ENCODE assay signal across 24 cellular contexts in the genomic region with DNA sequence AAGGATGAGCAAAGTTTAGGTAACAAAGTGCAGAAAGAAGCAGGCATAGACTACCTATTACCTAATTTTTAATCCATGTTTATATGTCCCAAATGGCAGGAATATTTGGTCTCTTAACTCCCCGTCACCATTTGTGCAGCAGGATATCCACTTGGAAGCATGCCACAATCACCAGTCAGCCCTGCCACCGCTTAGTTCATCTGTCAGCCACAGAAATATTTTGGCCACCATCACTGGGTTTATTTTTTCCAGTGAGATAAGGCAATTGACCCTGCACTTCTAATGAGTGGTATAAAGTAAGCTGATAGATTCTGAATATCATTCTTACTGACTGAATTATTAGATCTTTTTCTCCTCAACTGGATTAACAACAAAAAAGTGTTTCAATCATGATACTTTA.
DNase-seq lines count a peak whose midpoint lies in the region; ATAC-seq and TF ChIP-seq lines count a peak whose summit lies in the region.
"Had no signal": no experiment of that assay in that cellular context is flagged by ENCODE, and none has a peak within 500 bp of the region (broad histone marks: within the 10 kb centered on the region; RNA-seq: fewer than 3 reads in every experiment).

No MANE protein-coding gene starts in this region.

- no peaks in the 10 kb centered on the region for H3K4me1 Mint-ChIP-seq in HFFc6 (ENCODE audit: low read depth)

- H3F3A ChIP-seq in SK-N-SH (replicated peaks; ENCODE audit: insufficient read depth): no peaks in the 10 kb centered on the region

- DNase-seq in A172 (ENCODE audit: low spot score): peak; percentile 17
- DNase-seq in Daoy (ENCODE audit: low read depth): peak; percentile 36
- peak; percentile 2 to 52 for DNase-seq in dermis microvascular lymphatic vessel endothelial cell (ENCODE audit: low read depth in 2 of 2)
- DNase-seq in right cardiac atrium: peak in 2 of 3 donors; percentile 17 to 27
- DNase-seq in SK-N-SH: no peak
- DNase-seq in MV-4-11 (lab: John Stamatoyannopoulos, UW): no peak
- no peak for DNase-seq in HFFc6
- DNase-seq: CD4-positive, alpha-beta T cell; COR-L47; DND-41; GM23248; MG63; NCI-H1048; NCI-H1436 treated with DMSO at 0.1 percent for 48 hours; NCI-H2029; NCI-H2227 treated with DMSO at 0.1 percent for 48 hours; NCI-H524; NCI-H774; SHP77 had no signal

- no peak overlapping the region for H3K4me2 ChIP-seq in SK-N-SH
- H3K4me2 ChIP-seq: BLaER1 had no signal

- no peaks in the 10 kb centered on the region for H4K20me1 ChIP-seq in SK-N-SH (ENCODE audit: insufficient read depth)
- H4K20me1 ChIP-seq: BLaER1 had no signal

- no peaks in the 10 kb centered on the region for H3K79me2 ChIP-seq in SK-N-SH (ENCODE audit: insufficient read depth)

- CTCF ChIA-PET in SK-N-SH (lab: Yijun Ruan, JAX): no interaction called here

- H3K4me1 ChIP-seq in right cardiac atrium (ENCODE audit: control insufficient read depth, insufficient read depth, low read length) (no peaks in the 10 kb centered on the region), SK-N-SH (ENCODE audit: control insufficient read depth in 1 of 2, insufficient read depth in 2 of 2, low read depth in 1 of 2, low read length in 1 of 2) (peaks cover 0 to 7% of the 10 kb centered on the region in 2 experiments; a peak in 2 of 4 replicates)
- H3K4me1 ChIP-seq: BLaER1 had no signal

- H3K9me3 Mint-ChIP-seq in HFFc6: peaks cover 31% of the 10 kb centered on the region

- no peaks in the 10 kb centered on the region for H3K36me3 ChIP-seq in SK-N-SH (replicated peaks in 1 of 2; ENCODE audit: control insufficient read depth in 1 of 2, insufficient read depth in 2 of 2, low read length in 1 of 2)
- H3K36me3 ChIP-seq: BLaER1, HAP-1, MG63 had no signal

- H3K9me3 ChIP-seq in right cardiac atrium (ENCODE audit: control insufficient read depth, low read length): no peaks in the 10 kb centered on the region
- no peaks in the 10 kb centered on the region for H3K9me3 ChIP-seq in SK-N-SH
- H3K9me3 ChIP-seq: BLaER1, HAP-1, MG63 had no signal

- no peaks in the 10 kb centered on the region for H3K9me2 ChIP-seq in SK-N-SH

- no peak for TF ChIP-seq RAD21 in SK-N-SH (IDR thresholded peaks at IDR 0.05; ENCODE audit: low read length)

- H3K27ac ChIP-seq in right cardiac atrium (ENCODE audit: low read length) (no peak overlapping the region), SK-N-SH (ENCODE audit: low read depth in 2 of 2, low read length in 1 of 2) (no peak overlapping the region)
- H3K27ac ChIP-seq: BLaER1, GM23248, HL-60 had no signal

- H3K36me3 Mint-ChIP-seq in HFFc6 (ENCODE audit: low read depth): no peaks in the 10 kb centered on the region

- H3K27ac Mint-ChIP-seq in HFFc6: no peak overlapping the region
- H3K27ac Mint-ChIP-seq: CD4-positive, alpha-beta T cell had no signal

- TF ChIP-seq CTCF in SK-N-SH (IDR thresholded peaks at IDR 0.05): no peak
- TF ChIP-seq CTCF in HFFc6 (IDR thresholded peaks at IDR 0.05): no peak

- no peak overlapping the region for H3K9ac ChIP-seq in SK-N-SH
- H3K9ac ChIP-seq: BLaER1, GM23248 had no signal

- intact Hi-C loops in right cardiac atrium (cut with DNase I): no loop called here

- no peak for TF ChIP-seq EP300 in SK-N-SH (IDR thresholded peaks at IDR 0.05; ENCODE audit: borderline replicate concordance in 1 of 2, low read depth in 1 of 2, low read length in 1 of 2)

- WGBS in right cardiac atrium: 19% methylated on average over 2 of the region's 2 CpGs
- 30% methylated on average over 2 of the region's 2 CpGs for WGBS in SK-N-SH (ENCODE audit: low lambda C conversion rate)

- ATAC-seq in right cardiac atrium: no peak
- ATAC-seq: HepG2, K562 had no signal

- H3K4me3 ChIP-seq in right cardiac atrium (ENCODE audit: low read length) (no peak overlapping the region), SK-N-SH (ENCODE audit: low read depth in 2 of 2, low read length in 1 of 2) (no peak overlapping the region)
- H3K4me3 ChIP-seq: BLaER1, GM23248, HAP-1, K562, MG63 had no signal

- peaks cover 3% of the 10 kb centered on the region for H3K27me3 ChIP-seq in right cardiac atrium (ENCODE audit: control insufficient read depth, insufficient read depth)
- no peaks in the 10 kb centered on the region for H3K27me3 ChIP-seq in SK-N-SH (ENCODE audit: insufficient read depth)
- H3K27me3 ChIP-seq: BLaER1 had no signal

- no peaks in the 10 kb centered on the region for H3K27me3 Mint-ChIP-seq in HFFc6 (ENCODE audit: insufficient read depth)
- H3K27me3 Mint-ChIP-seq: CD4-positive, alpha-beta T cell had no signal

- no peak overlapping the region for H3K4me3 Mint-ChIP-seq in HFFc6
- H3K4me3 Mint-ChIP-seq: CD4-positive, alpha-beta T cell had no signal

- no peak overlapping the region for H2AFZ ChIP-seq in SK-N-SH (ENCODE audit: low read depth)
- H2AFZ ChIP-seq: GM23248 had no signal

- POLR2A ChIA-PET in SK-N-SH (lab: Yijun Ruan, JAX): no interaction called here

TF ChIP-seq in SK-N-SH, 30 proteins besides CTCF, POLR2A, EP300 and RAD21:
- TF ChIP-seq NFIC (IDR thresholded peaks at IDR 0.05; ENCODE audit: borderline replicate concordance): no peak
- TF ChIP-seq GABPA (IDR thresholded peaks at IDR 0.05; ENCODE audit: low read depth): no peak
- no peak for TF ChIP-seq TAF1 (IDR thresholded peaks at IDR 0.05; ENCODE audit: borderline replicate concordance, low read depth, low read length)
- no peak for TF ChIP-seq FOSL2 (IDR thresholded peaks at IDR 0.05; ENCODE audit: borderline replicate concordance, low read depth)
- no peak for TF ChIP-seq RFX5 (IDR thresholded peaks at IDR 0.05; ENCODE audit: low read length)
- no peak for TF ChIP-seq YY1 (IDR thresholded peaks at IDR 0.05; ENCODE audit: low read depth)
- TF ChIP-seq, protein P1, sequence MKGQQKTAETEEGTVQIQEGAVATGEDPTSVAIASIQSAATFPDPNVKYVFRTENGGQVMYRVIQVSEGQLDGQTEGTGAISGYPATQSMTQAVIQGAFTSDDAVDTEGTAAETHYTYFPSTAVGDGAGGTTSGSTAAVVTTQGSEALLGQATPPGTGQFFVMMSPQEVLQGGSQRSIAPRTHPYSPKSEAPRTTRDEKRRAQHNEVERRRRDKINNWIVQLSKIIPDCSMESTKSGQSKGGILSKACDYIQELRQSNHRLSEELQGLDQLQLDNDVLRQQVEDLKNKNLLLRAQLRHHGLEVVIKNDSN (IDR thresholded peaks at IDR 0.05; ENCODE audit: borderline replicate concordance, low read depth): no peak
- TF ChIP-seq, protein P2, sequence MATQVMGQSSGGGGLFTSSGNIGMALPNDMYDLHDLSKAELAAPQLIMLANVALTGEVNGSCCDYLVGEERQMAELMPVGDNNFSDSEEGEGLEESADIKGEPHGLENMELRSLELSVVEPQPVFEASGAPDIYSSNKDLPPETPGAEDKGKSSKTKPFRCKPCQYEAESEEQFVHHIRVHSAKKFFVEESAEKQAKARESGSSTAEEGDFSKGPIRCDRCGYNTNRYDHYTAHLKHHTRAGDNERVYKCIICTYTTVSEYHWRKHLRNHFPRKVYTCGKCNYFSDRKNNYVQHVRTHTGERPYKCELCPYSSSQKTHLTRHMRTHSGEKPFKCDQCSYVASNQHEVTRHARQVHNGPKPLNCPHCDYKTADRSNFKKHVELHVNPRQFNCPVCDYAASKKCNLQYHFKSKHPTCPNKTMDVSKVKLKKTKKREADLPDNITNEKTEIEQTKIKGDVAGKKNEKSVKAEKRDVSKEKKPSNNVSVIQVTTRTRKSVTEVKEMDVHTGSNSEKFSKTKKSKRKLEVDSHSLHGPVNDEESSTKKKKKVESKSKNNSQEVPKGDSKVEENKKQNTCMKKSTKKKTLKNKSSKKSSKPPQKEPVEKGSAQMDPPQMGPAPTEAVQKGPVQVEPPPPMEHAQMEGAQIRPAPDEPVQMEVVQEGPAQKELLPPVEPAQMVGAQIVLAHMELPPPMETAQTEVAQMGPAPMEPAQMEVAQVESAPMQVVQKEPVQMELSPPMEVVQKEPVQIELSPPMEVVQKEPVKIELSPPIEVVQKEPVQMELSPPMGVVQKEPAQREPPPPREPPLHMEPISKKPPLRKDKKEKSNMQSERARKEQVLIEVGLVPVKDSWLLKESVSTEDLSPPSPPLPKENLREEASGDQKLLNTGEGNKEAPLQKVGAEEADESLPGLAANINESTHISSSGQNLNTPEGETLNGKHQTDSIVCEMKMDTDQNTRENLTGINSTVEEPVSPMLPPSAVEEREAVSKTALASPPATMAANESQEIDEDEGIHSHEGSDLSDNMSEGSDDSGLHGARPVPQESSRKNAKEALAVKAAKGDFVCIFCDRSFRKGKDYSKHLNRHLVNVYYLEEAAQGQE (IDR thresholded peaks at IDR 0.05; ENCODE audit: low read depth, low read length): no peak
- no peak for TF ChIP-seq FOXJ3 (CRISPR knock-in tag; IDR thresholded peaks at IDR 0.05)
- TF ChIP-seq GATA2 (CRISPR knock-in tag; IDR thresholded peaks at IDR 0.05): no peak
- TF ChIP-seq JUND (IDR thresholded peaks at IDR 0.05): no peak
- TF ChIP-seq, protein P3, sequence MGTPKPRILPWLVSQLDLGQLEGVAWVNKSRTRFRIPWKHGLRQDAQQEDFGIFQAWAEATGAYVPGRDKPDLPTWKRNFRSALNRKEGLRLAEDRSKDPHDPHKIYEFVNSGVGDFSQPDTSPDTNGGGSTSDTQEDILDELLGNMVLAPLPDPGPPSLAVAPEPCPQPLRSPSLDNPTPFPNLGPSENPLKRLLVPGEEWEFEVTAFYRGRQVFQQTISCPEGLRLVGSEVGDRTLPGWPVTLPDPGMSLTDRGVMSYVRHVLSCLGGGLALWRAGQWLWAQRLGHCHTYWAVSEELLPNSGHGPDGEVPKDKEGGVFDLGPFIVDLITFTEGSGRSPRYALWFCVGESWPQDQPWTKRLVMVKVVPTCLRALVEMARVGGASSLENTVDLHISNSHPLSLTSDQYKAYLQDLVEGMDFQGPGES (IDR thresholded peaks at IDR 0.05; ENCODE audit: low read depth, low read length): no peak
- TF ChIP-seq CHD2 (IDR thresholded peaks at IDR 0.05; ENCODE audit: low read length, partially characterized antibody): no peak
- TF ChIP-seq ELF1 (IDR thresholded peaks at IDR 0.05): no peak
- no peak for TF ChIP-seq MEF2A (IDR thresholded peaks at IDR 0.05; ENCODE audit: borderline replicate concordance, low read depth)
- no peak for TF ChIP-seq RCOR1 (IDR thresholded peaks at IDR 0.05; ENCODE audit: low read length)
TF ChIP-seq in SK-N-SH: peak in this region for 0.

Comparison
In these comparisons a context has a peak if more than half of its experiments do, and no peak if none do; other contexts are left out.
1. DNase-seq: peak in A172 (single experiment), Daoy (single experiment), dermis microvascular lymphatic vessel endothelial cell (2 of 2) and right cardiac atrium (2 of 3); none in SK-N-SH (single experiment), MV-4-11 (single experiment) and HFFc6 (single experiment).